ENCODE assay signal across 2 cellular contexts in genomic region chr14:23286904-23287479, GRCh38.
TF ChIP-seq lines count a peak whose summit lies in the region.

No MANE protein-coding gene starts in this region.

TF ChIP-seq in WTC11, 78 proteins besides CTCF, POLR2A, EP300 and RAD21 (continued from another document):
- TF ChIP-seq OVOL2 (CRISPR knock-in tag; IDR thresholded peaks at IDR 0.05; ENCODE audit: borderline replicate concordance), result no peak
- TF ChIP-seq FOXJ3 (CRISPR knock-in tag; IDR thresholded peaks at IDR 0.05; ENCODE audit: borderline replicate concordance), result no peak
- TF ChIP-seq GRHL2 (CRISPR knock-in tag; IDR thresholded peaks at IDR 0.05; ENCODE audit: insufficient replicate concordance, severe bottlenecking), result no peak
- no peak for TF ChIP-seq TEAD1 (CRISPR knock-in tag; IDR thresholded peaks at IDR 0.05)

TF ChIP-seq in GM12891, 5 proteins besides CTCF, POLR2A, EP300 and RAD21 (continued from another document):
- TF ChIP-seq SPI1 (IDR thresholded peaks at IDR 0.05; ENCODE audit: low read depth, low read length), result no peak
